Comparison of ENCODE assay signal across 14 cellular contexts in the genomic region with DNA sequence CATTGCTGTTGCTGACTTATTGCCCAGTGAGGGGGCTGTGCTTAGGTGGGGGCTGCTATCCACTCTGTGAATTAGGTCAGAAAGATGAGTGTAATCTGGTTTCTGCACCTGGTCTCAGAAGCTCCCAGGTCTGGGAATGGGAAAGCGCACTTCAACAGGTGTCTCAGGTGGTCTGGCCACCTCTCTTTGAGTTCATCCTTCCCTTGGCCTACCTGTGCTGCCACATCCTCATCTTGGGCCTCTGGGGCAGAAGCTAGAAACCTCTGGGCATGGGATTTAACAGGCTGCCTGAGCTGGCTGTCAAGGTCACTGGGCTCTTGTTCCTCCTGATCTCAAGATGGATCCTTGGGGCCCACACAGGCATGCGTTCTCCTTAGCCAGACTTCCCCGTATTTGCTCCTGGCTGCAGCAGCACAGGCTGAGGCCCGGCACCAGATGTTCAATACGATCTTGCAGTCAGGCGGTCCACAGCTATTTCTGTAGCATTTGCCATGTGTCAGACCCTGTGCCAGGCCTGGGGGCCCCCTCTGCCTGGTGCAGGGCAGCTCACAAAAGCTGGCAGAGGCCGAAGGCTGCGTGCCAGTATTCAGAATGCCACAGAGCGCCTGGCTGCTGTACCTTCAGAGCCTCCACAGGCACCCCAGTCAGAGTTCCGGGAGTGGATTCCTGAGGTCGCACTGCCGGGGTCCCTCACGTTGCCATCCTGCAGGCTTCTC. TPM values are rescaled to one million over a fixed set of nuclear protein-coding genes. Genes with fewer than 3 reads are reported as not detected.
DNase-seq lines count a peak whose midpoint lies in the region; ATAC-seq and TF ChIP-seq lines count a peak whose summit lies in the region.
"Not testable (repeated sequence)": the region's sequence is repeated elsewhere in the genome, so short reads cannot be mapped to it uniquely, and the experiment has no call there.
"Had no signal": no experiment of that assay in that cellular context is flagged by ENCODE, and none has a peak within 500 bp of the region (broad histone marks: within the 10 kb centered on the region; RNA-seq: fewer than 3 reads in every experiment).

No MANE protein-coding gene starts in this region.

- H3K4me3 ChIP-seq in HL-60 (replicated peaks; ENCODE audit: insufficient read depth, low read length); stomach: not testable (repeated sequence)

- H3K36me3 Mint-ChIP-seq in CD14-positive monocyte; T-helper 17 cell (ENCODE audit: low read depth); activated T-helper 17 cell treated with anti-CD3 and anti-CD28 coated beads, Interleukin-2, amount 50 U/mL, for 72 hours (ENCODE audit: low read depth); central memory CD8-positive, alpha-beta T cell (ENCODE audit: insufficient read depth); natural killer cell: not testable (repeated sequence)

- H3K27me3 Mint-ChIP-seq in CD14-positive monocyte (ENCODE audit: low read depth in 3 of 3); T-helper 17 cell; activated T-helper 17 cell treated with anti-CD3 and anti-CD28 coated beads, Interleukin-2, amount 50 U/mL, for 72 hours; central memory CD8-positive, alpha-beta T cell; natural killer cell (ENCODE audit: low read depth in 2 of 2): not testable (repeated sequence)

- whole genome bisulfite sequencing in stomach, 5 donors, result 51 to 88% (median 74%) methylated on average over 3 to 8 of the region's 13 CpGs

- TF ChIP-seq EP300 in stomach (IDR thresholded peaks at IDR 0.05), result not testable (repeated sequence)

- H3K9me3 ChIP-seq in T-helper 17 cell (ENCODE audit: control insufficient read depth, low read length, poor library complexity, severe bottlenecking); stomach: not testable (repeated sequence)

- H3K36me3 ChIP-seq in stomach, result not testable (repeated sequence)

- not testable (repeated sequence) for H3K9me3 Mint-ChIP-seq in CD14-positive monocyte; activated T-helper 17 cell treated with anti-CD3 and anti-CD28 coated beads, Interleukin-2, amount 50 U/mL, for 72 hours; central memory CD8-positive, alpha-beta T cell; natural killer cell

- H3K4me1 Mint-ChIP-seq in CD14-positive monocyte, result peaks cover 14% of the 10 kb centered on the region
- peaks cover 11% of the 10 kb centered on the region for H3K4me1 Mint-ChIP-seq in T-helper 17 cell
- H3K4me1 Mint-ChIP-seq in activated T-helper 17 cell treated with anti-CD3 and anti-CD28 coated beads, Interleukin-2, amount 50 U/mL, for 72 hours, result not testable (repeated sequence)
- H3K4me1 Mint-ChIP-seq in central memory CD8-positive, alpha-beta T cell, result peaks cover 16% of the 10 kb centered on the region
- H3K4me1 Mint-ChIP-seq in natural killer cell, result peaks cover 18 to 37% of the 10 kb centered on the region in 2 donors

- H3K27ac ChIP-seq in HL-60 (replicated peaks) (peak overlapping the region; percentile 84), stomach (peak overlapping the region in 3 of 5 donors; percentile 8 to 66 (median 48))

- not testable (repeated sequence) for TF ChIP-seq CTCF in CD14-positive monocyte (IDR thresholded peaks at IDR 0.05); HL-60 (IDR thresholded peaks at IDR 0.05; ENCODE audit: insufficient read depth, low read length); natural killer cell (IDR thresholded peaks at IDR 0.05); stomach (IDR thresholded peaks at IDR 0.05)

- H3K4me3 Mint-ChIP-seq in CD14-positive monocyte, natural killer cell: not testable (repeated sequence)
- H3K4me3 Mint-ChIP-seq in T-helper 17 cell, result peak overlapping the region; percentile 57
- H3K4me3 Mint-ChIP-seq in activated T-helper 17 cell treated with anti-CD3 and anti-CD28 coated beads, Interleukin-2, amount 50 U/mL, for 72 hours, result peak overlapping the region; percentile 15
- peak overlapping the region; percentile 60 for H3K4me3 Mint-ChIP-seq in central memory CD8-positive, alpha-beta T cell

- not testable (repeated sequence) for DNase-seq in CD14-positive monocyte (ENCODE audit: low spot score); HL-60 (ENCODE audit: low read depth in 1 of 2, low spot score in 1 of 2); T-helper 17 cell; central memory CD8-positive, alpha-beta T cell (ENCODE audit: low spot score in 2 of 2); left cardiac atrium; natural killer cell; stomach

- not testable (repeated sequence) for ATAC-seq in T-helper 17 cell; activated T-helper 17 cell treated with anti-CD3 and anti-CD28 coated beads, Interleukin-2, amount 50 U/mL, for 72 hours (replicated peaks); central memory CD8-positive, alpha-beta T cell (replicated peaks; ENCODE audit: extremely low read depth, poor library complexity, severe bottlenecking); natural killer cell
- peak; percentile 44 to 64 for ATAC-seq in left cardiac atrium

- H3K4me1 ChIP-seq in stomach, result peaks cover 0 to 11% (median 3%) of the 10 kb centered on the region in 4 donors

- H3K27ac Mint-ChIP-seq in CD14-positive monocyte, result peak overlapping the region; percentile 6 to 92 (median 89)
- peak overlapping the region; percentile 87 for H3K27ac Mint-ChIP-seq in T-helper 17 cell
- peak overlapping the region; percentile 62 for H3K27ac Mint-ChIP-seq in activated T-helper 17 cell treated with anti-CD3 and anti-CD28 coated beads, Interleukin-2, amount 50 U/mL, for 72 hours
- H3K27ac Mint-ChIP-seq in central memory CD8-positive, alpha-beta T cell (ENCODE audit: low read depth), result peak overlapping the region; percentile 96
- peak overlapping the region; percentile 86 to 87 for H3K27ac Mint-ChIP-seq in natural killer cell

- not testable (repeated sequence) for H3K27me3 ChIP-seq in HL-60 (ENCODE audit: insufficient read depth, poor library complexity, severe bottlenecking); stomach

- TF ChIP-seq POLR2A in stomach (IDR thresholded peaks at IDR 0.05), result not testable (repeated sequence)

- intact Hi-C loops in CD14-positive monocyte (cut with micrococcal nuclease); left cardiac atrium (cut with DNase I); natural killer cell (cut with micrococcal nuclease); stomach (cut with DNase I; ENCODE audit: low total_unique reads): not testable (repeated sequence)

RNA-seq across cellular contexts. Expression of a gene that starts 14.3 kb away (rescaled TPM):
- 10 to 100 TPM; 15.5 to 20.7 TPM for polyA plus RNA-seq in CD14-positive monocyte
- 10 to 100 TPM; 66.3 to 72.5 TPM for total RNA-seq in T-helper 17 cell
- total RNA-seq in activated T-helper 17 cell treated with anti-CD3 and anti-CD28 coated beads, Interleukin-2, amount 50 U/mL, for 72 hours, result 10 to 100 TPM; 42.7 to 53.2 TPM
- total RNA-seq in left cardiac atrium, result 10 to 100 TPM; 20.0 to 23.6 TPM
- total RNA-seq in natural killer cell, result 10 to 100 TPM; 26.4 to 37.6 (median 36.7) TPM
- total RNA-seq in stomach, result 10 to 100 TPM in 3 of 5 donors, 1 to 10 TPM in 2; 1.2 to 23.5 (median 13.4) TPM
- polyA plus RNA-seq in stomach, result 10 to 100 TPM; 17.9 to 27.0 (median 21.5) TPM

RNA-seq across cellular contexts. Expression of a gene that starts 21.4 kb away (rescaled TPM):
- 10 to 100 TPM; 79.5 to 94.3 TPM for polyA plus RNA-seq in CD14-positive monocyte
- 100 to 1,000 TPM; 346 to 507 TPM for total RNA-seq in T-helper 17 cell
- total RNA-seq in activated T-helper 17 cell treated with anti-CD3 and anti-CD28 coated beads, Interleukin-2, amount 50 U/mL, for 72 hours, result 100 to 1,000 TPM in 1 of 2 donors, 10 to 100 TPM in 1; 91.4 to 127 TPM
- 10 to 100 TPM; 65.9 to 75.6 TPM for total RNA-seq in left cardiac atrium
- 100 to 1,000 TPM; 286 to 344 (median 317) TPM for total RNA-seq in natural killer cell
- 100 to 1,000 TPM in 1 of 5 donors, 10 to 100 TPM in 3, 1 to 10 TPM in 1; 8.7 to 138 (median 66.4) TPM for total RNA-seq in stomach
- 10 to 100 TPM; 18.0 to 50.4 (median 32.9) TPM for polyA plus RNA-seq in stomach

RNA-seq across cellular contexts. Expression of a gene that starts 23.2 kb away (rescaled TPM):
- polyA plus RNA-seq in CD14-positive monocyte, result not detected
- not detected for total RNA-seq in T-helper 17 cell
- not detected for total RNA-seq in activated T-helper 17 cell treated with anti-CD3 and anti-CD28 coated beads, Interleukin-2, amount 50 U/mL, for 72 hours
- not detected for total RNA-seq in left cardiac atrium
- total RNA-seq in natural killer cell, result not detected
- total RNA-seq in stomach, result under 1 TPM in 1 of 5 donors, not detected in 4; 0.72 TPM
- not detected for polyA plus RNA-seq in stomach
- total RNA-seq: colonic mucosa, GM23248, HT1080, upper lobe of left lung had no signal
- polyA plus RNA-seq: GM23248, neural cell, SK-N-SH had no signal
